ENCODE assay signal across 30 cellular contexts in the genomic region with DNA sequence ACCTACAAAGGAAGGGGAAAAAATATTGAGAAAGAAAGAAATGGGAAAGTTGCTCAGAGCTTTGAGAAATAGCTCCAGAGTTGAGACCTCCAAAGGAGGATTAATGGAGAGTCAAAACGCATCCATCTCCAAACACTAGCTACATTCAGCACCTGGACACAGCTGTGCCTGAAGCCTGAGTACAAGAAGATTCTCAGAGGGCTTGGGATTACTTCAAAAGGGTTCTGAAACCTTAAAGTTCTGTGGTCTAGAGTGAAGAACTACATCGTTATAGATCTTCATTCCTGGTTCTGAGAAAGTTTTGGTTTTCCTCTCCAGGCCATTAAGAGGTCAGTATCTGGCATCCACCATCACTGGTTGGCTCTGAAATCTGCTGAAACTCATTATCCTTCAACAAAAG.
"Had no signal": no experiment of that assay in that cellular context is flagged by ENCODE, and none has a peak within 500 bp of the region (broad histone marks: within the 10 kb centered on the region; RNA-seq: fewer than 3 reads in every experiment).

No MANE protein-coding gene starts in this region.

- H3K4me3 Mint-ChIP-seq: activated CD4-positive, alpha-beta memory T cell treated with anti-CD3 and anti-CD28 coated beads, Interleukin-2, amount 10 ng/mL, durations not matched to agents 7 days and 5 days; activated CD4-positive, alpha-beta T cell treated with anti-CD3 and anti-CD28 coated beads for 36 hours; activated naive CD4-positive, alpha-beta T cell treated with anti-CD3 and anti-CD28 coated beads for 36 hours; activated naive CD8-positive, alpha-beta T cell; activated T-helper 17 cell treated with anti-CD3 and anti-CD28 coated beads, Interleukin-2, amount 50 U/mL, for 72 hours; brain had no signal

- H3K27ac Mint-ChIP-seq: activated CD4-positive, alpha-beta memory T cell treated with anti-CD3 and anti-CD28 coated beads, Interleukin-2, amount 10 ng/mL, durations not matched to agents 7 days and 5 days; activated CD4-positive, alpha-beta T cell treated with anti-CD3 and anti-CD28 coated beads for 36 hours; activated naive CD4-positive, alpha-beta T cell treated with anti-CD3 and anti-CD28 coated beads for 36 hours; activated naive CD8-positive, alpha-beta T cell; activated T-helper 17 cell treated with anti-CD3 and anti-CD28 coated beads, Interleukin-2, amount 50 U/mL, for 72 hours; brain had no signal

- H3K4me1 ChIP-seq: SJCRH30 had no signal

- H3K27ac ChIP-seq: cardiac muscle cell, SJCRH30, VCaP had no signal

- H3K4me2 ChIP-seq: SK-N-SH had no signal

- H3K4me3 ChIP-seq: cardiac muscle cell, SJCRH30 had no signal

- H3K9me3 Mint-ChIP-seq: activated CD4-positive, alpha-beta memory T cell treated with anti-CD3 and anti-CD28 coated beads, Interleukin-2, amount 10 ng/mL, durations not matched to agents 7 days and 5 days; activated naive CD4-positive, alpha-beta T cell treated with anti-CD3 and anti-CD28 coated beads for 36 hours; activated T-helper 17 cell treated with anti-CD3 and anti-CD28 coated beads, Interleukin-2, amount 50 U/mL, for 72 hours had no signal

- H3K27me3 ChIP-seq: cardiac muscle cell, SJCRH30 had no signal

- H3K27me3 Mint-ChIP-seq: activated naive CD8-positive, alpha-beta T cell; activated T-helper 17 cell treated with anti-CD3 and anti-CD28 coated beads, Interleukin-2, amount 50 U/mL, for 72 hours had no signal

- H3K9ac ChIP-seq: SK-N-SH had no signal

- ATAC-seq: activated CD4-positive, alpha-beta T cell treated with anti-CD3 and anti-CD28 coated beads for 36 hours; activated T-helper 17 cell treated with anti-CD3 and anti-CD28 coated beads, Interleukin-2, amount 50 U/mL, for 72 hours; Panc1; Right ventricle myocardium inferior had no signal

- H3K36me3 Mint-ChIP-seq: activated naive CD8-positive, alpha-beta T cell; brain had no signal

- DNase-seq: activated CD4-positive, alpha-beta memory T cell treated with anti-CD3 and anti-CD28 coated beads, Interleukin-2, amount 10 ng/mL, durations not matched to agents 7 days and 5 days; activated CD4-positive, alpha-beta T cell treated with anti-CD3 and anti-CD28 coated beads for 36 hours; activated CD4-positive, alpha-beta T cell treated with anti-CD3 and anti-CD28 coated beads, Interleukin-2, amount 50 U/mL, for 1 hour; activated CD4-positive, CD25-positive, alpha-beta regulatory T cell; activated gamma-delta T cell; activated naive CD4-positive, alpha-beta T cell treated with anti-CD3 and anti-CD28 coated beads for 36 hours; activated T-cell treated with anti-CD3 and anti-CD28 coated beads for 4 hours; activated T-cell treated with anti-CD3 and anti-CD28 coated beads, Interleukin-2, amount 50 U/mL, for 48 hours; amygdala; cerebellar nuclear complex; Kasumi-1; NCI-H1048; NCI-H1417; NCI-H2029; NCI-H2107; NCI-H2171 treated with DMSO at 0.1 percent for 48 hours; NCI-H226; NCI-H526; NCI-H774; RPMI8226; SJCRH30; SK-N-SH; T-helper 1 cell had no signal

- H3K4me1 Mint-ChIP-seq: activated CD4-positive, alpha-beta memory T cell treated with anti-CD3 and anti-CD28 coated beads, Interleukin-2, amount 10 ng/mL, durations not matched to agents 7 days and 5 days; activated T-helper 17 cell treated with anti-CD3 and anti-CD28 coated beads, Interleukin-2, amount 50 U/mL, for 72 hours had no signal
